In the genomic region with DNA sequence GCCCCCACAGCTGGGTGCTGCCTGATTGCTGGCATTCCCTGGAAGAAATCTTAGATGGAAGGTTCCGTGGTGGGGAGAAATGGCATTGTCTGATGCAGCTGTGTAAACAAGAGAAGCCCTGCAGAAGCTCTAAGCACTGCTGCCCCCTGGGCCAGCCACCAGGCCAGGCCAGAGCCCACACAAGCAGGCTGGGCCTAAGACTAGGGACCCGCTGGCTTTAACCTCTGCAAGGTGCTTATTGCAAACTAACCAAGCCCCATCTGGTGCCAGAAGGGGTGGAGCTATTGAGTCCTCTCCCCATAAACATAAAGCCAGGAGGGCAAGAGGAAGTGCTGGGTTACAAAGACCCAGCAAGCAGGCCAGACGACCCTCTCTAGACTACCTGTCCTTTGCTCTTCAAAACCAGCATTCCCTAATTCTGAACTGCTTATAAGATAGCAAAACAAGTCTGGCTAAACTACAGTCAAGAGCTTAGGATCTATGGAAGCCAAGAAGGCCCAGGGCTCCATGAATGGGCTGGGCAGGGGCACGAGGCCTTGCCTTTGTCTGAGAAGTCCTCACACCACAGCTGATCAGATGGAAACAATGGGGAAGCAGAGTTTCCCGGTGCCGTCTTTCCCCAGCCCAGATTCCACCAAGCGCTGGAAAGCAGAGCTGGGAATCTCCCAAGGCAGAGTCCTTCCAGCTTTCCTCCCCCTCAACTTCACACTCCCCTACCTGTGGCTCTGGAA, we compare ENCODE assay signal across 8 cellular contexts. TPM values are rescaled to one million over a fixed set of nuclear protein-coding genes. Genes with fewer than 3 reads are reported as not detected.
DNase-seq lines count a peak whose midpoint lies in the region; TF ChIP-seq lines count a peak whose summit lies in the region.

No MANE protein-coding gene starts in this region.

- no peaks in the 10 kb centered on the region for H4K20me1 ChIP-seq in OCI-LY1 (ENCODE audit: insufficient read depth, low read length)

- H3K36me3 Mint-ChIP-seq in MCF 10A (ENCODE audit: insufficient read depth, unreplicated experiment), result peaks cover 41% of the 10 kb centered on the region

- no peak for TF ChIP-seq CTCF in MCF 10A (IDR thresholded peaks at IDR 0.05; ENCODE audit: unreplicated experiment)
- no peak for TF ChIP-seq CTCF in OCI-LY1 (IDR thresholded peaks at IDR 0.05; ENCODE audit: low read length)
- no peak for TF ChIP-seq CTCF in uterus (IDR thresholded peaks at IDR 0.05)

- DNase-seq in T47D (ENCODE audit: low read depth in 1 of 2, low spot score in 1 of 2), result peak; percentile 46 to 51
- DNase-seq in MCF 10A (ENCODE audit: unreplicated experiment), result no peak
- DNase-seq in uterus, result no peak
- DNase-seq in stimulated activated CD4-positive, alpha-beta T cell treated with anti-CD3 and anti-CD28 coated beads, Interleukin-2, amount 100 ng/mL, for 48 hours, result no peak
- no peak for DNase-seq in HUDEP-2 (lab: John Stamatoyannopoulos, UW; ENCODE audit: unreplicated experiment in 76 of 76)
- no peak for DNase-seq in ACHN

- no peaks in the 10 kb centered on the region for H3K9me3 Mint-ChIP-seq in MCF 10A (ENCODE audit: unreplicated experiment)

- intact Hi-C loops in MCF 10A (cut with micrococcal nuclease), result no loop called here
- intact Hi-C loops in uterus (cut with DNase I; ENCODE audit: low total_unique reads), result no loop called here

- H3K9ac ChIP-seq in OCI-LY1 (ENCODE audit: low read length) (no peak overlapping the region), iPS-18a (ENCODE audit: low read length) (peak overlapping the region; percentile 32)

- H3K27me3 Mint-ChIP-seq in MCF 10A (ENCODE audit: insufficient read depth, unreplicated experiment), result no peaks in the 10 kb centered on the region

- POLR2A ChIA-PET in MCF 10A (lab: Yijun Ruan, JAX), result interaction anchor here (1.0 to 1.2 kb wide), 2 partner anchors 15 to 17 kb away, joined by 3 to 4 read pairs; no protein-coding TSS in a partner anchor

- H3K4me3 Mint-ChIP-seq in MCF 10A (ENCODE audit: unreplicated experiment), result no peak overlapping the region

- no TSS peak for BruUV-seq in MCF 10A (replicated peaks; lab: Mats Ljungman, UMichigan)

- H3K36me3 ChIP-seq in OCI-LY1 (ENCODE audit: insufficient read depth, low read length), result peaks cover 11% of the 10 kb centered on the region; the same call in 1 of the 2 replicates
- H3K36me3 ChIP-seq in iPS-18a (ENCODE audit: control insufficient read depth, low read depth, low read length), result peaks cover 9% of the 10 kb centered on the region
- H3K36me3 ChIP-seq in uterus, result no peaks in the 10 kb centered on the region

- H3K4me3 ChIP-seq in OCI-LY1 (ENCODE audit: low read depth, low read length, poor library complexity, severe bottlenecking) (no peak overlapping the region), iPS-18a (ENCODE audit: low read length) (no peak overlapping the region), uterus (no peak overlapping the region)

- in situ Hi-C loops in T47D (cut with HindIII; ENCODE audit: low pct_unique_long_range_greater_than_20kb, low sequenced_read_pairs) (no loop called here), ACHN (cut with HindIII; ENCODE audit: low pct_ligation_motif_present, low pct_unique_long_range_greater_than_20kb, low sequenced_read_pairs) (no loop called here)

- peak overlapping the region; percentile 68 for H3K27ac ChIP-seq in OCI-LY1 (ENCODE audit: low read depth, low read length, poor library complexity, severe bottlenecking)
- H3K27ac ChIP-seq in iPS-18a (ENCODE audit: low read length), result peak overlapping the region; percentile 86
- peak overlapping the region; percentile 83 to 86 for H3K27ac ChIP-seq in uterus

- H3K9me3 ChIP-seq in OCI-LY1 (ENCODE audit: low read length) (no peaks in the 10 kb centered on the region), iPS-18a (ENCODE audit: control insufficient read depth, low read depth, low read length) (no peaks in the 10 kb centered on the region), uterus (no peaks in the 10 kb centered on the region)

- H2AFZ ChIP-seq in OCI-LY1 (ENCODE audit: low read length), result no peak overlapping the region

- H3K27ac Mint-ChIP-seq in MCF 10A (ENCODE audit: low read depth, unreplicated experiment), result no peak overlapping the region

- H3K79me2 ChIP-seq in OCI-LY1 (ENCODE audit: insufficient read depth, low read length), result no peaks in the 10 kb centered on the region

- H3K4me1 ChIP-seq in OCI-LY1 (ENCODE audit: insufficient read depth, low read length, severe bottlenecking) (peaks cover 36% of the 10 kb centered on the region), iPS-18a (ENCODE audit: control insufficient read depth, low read depth, low read length) (peaks cover 14% of the 10 kb centered on the region), uterus (peaks cover 0 to 6% of the 10 kb centered on the region in 2 donors)

- H3F3A ChIP-seq in OCI-LY1 (ENCODE audit: insufficient read depth, low read length), result no peaks in the 10 kb centered on the region

- TF ChIP-seq POLR2A in uterus (IDR thresholded peaks at IDR 0.05), result no peak

- no peaks in the 10 kb centered on the region for H3K9me2 ChIP-seq in OCI-LY1 (ENCODE audit: low read depth, low read length)

- H3K4me2 ChIP-seq in OCI-LY1 (ENCODE audit: low read length), result no peak overlapping the region

- no peaks in the 10 kb centered on the region for H3K4me1 Mint-ChIP-seq in MCF 10A (ENCODE audit: insufficient read depth, unreplicated experiment)

- CTCF ChIA-PET in MCF 10A (lab: Yijun Ruan, JAX), result interaction anchor here (0.6 to 1.1 kb wide), 2 partner anchors 8 to 13 kb away, joined by 3 to 4 read pairs; no protein-coding TSS in a partner anchor

- H3K27me3 ChIP-seq in OCI-LY1 (ENCODE audit: insufficient read depth, low read length), result no peaks in the 10 kb centered on the region
- H3K27me3 ChIP-seq in iPS-18a (ENCODE audit: control insufficient read depth, insufficient read depth, low read length), result no peaks in the 10 kb centered on the region
- H3K27me3 ChIP-seq in uterus, result no peaks in the 10 kb centered on the region

RNA-seq across cellular contexts. Expression of a gene that starts 28.8 kb away (rescaled TPM):
- total RNA-seq in MCF 10A (2022) (8.1 and 10.7 TPM in 2 replicates), uterus (100 to 1,000 TPM in 1 of 4 donors, 10 to 100 TPM in 3; 10.9 to 217 (median 36.1) TPM)

RNA-seq across cellular contexts. Expression of a gene that starts 57.7 kb away (rescaled TPM):
- total RNA-seq in MCF 10A (2022) (31.9 and 36.3 TPM in 2 replicates), uterus (10 to 100 TPM in 3 of 4 donors, 1 to 10 TPM in 1; 7.9 to 55.1 (median 22.6) TPM)

Comparison
In these comparisons a context has a peak if more than half of its experiments do, and no peak if none do; other contexts are left out.
1. DNase-seq: peak in T47D (2 of 2); none in MCF 10A (single experiment), uterus (0 of 2), stimulated activated CD4-positive, alpha-beta T cell treated with anti-CD3 and anti-CD28 coated beads, Interleukin-2, amount 100 ng/mL, for 48 hours (0 of 2), HUDEP-2 (0 of 76) and ACHN (single experiment).
2. Peak in every context shown above with its lines, with median percentiles within 50 percentile points of each other: H3K27ac ChIP-seq.